ENCODE assay signal across 19 cellular contexts in the genomic region with DNA sequence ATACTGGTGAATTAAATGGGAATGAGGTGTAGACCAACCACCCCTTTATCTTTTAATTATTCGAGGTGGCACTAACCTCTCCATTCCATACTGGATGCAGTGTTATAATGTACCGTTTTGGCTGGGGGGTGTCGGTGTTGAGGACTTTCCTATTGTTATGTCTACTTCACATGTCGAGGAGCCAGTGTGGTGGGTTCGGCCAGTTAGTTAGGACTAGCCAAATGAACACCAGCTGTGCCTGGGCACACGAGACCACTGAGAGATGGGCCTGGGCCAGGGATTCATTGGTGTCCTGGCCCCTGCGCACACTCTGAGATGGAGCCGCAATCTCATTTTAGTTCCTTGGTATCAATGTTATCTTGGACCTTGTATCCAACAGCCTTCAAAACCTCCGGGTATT.
DNase-seq lines count a peak whose midpoint lies in the region; ATAC-seq lines count a peak whose summit lies in the region.
"Had no signal": no experiment of that assay in that cellular context is flagged by ENCODE, and none has a peak within 500 bp of the region (broad histone marks: within the 10 kb centered on the region; RNA-seq: fewer than 3 reads in every experiment).

No MANE protein-coding gene starts in this region.

- ATAC-seq in left ventricle myocardium superior: no peak
- no peak for ATAC-seq in GM21717 (IDR thresholded peaks at IDR 0.05; ENCODE audit: unreplicated experiment)
- ATAC-seq: A549 had no signal

- intact Hi-C loops in cardiac septum (cut with DNase I) (no loop called here), left ventricle myocardium superior (cut with micrococcal nuclease) (no loop called here), posterior vena cava (cut with DNase I) (loop anchor here in 1 of 2 donors (2.0 kb wide), 1 partner anchor 19 kb away; no protein-coding TSS in a partner anchor)

- DNase-seq in cardiac septum (ENCODE audit: low spot score) (peak; percentile 47), left ventricle myocardium superior (no peak), islet precursor cell (peak; percentile 16), posterior vena cava (ENCODE audit: low spot score) (peak; percentile 37), NK-92 (lab: John Stamatoyannopoulos, UW; ENCODE audit: unreplicated experiment) (no peak), COR-L47 (lab: John Stamatoyannopoulos, UW) (no peak)
- DNase-seq: 8988T; ACHN; AML-193; BE2C; Calu3; CD8-positive, alpha-beta memory T cell; DMS53; DMS79 treated with DMSO at 0.1 percent for 48 hours; GF-D8; GOT3; HCEC 1CT had no signal

Comparison
In these comparisons a context has a peak if more than half of its experiments do, and no peak if none do; other contexts are left out.
1. DNase-seq: peak in cardiac septum (single experiment), islet precursor cell (single experiment) and posterior vena cava (single experiment); none in left ventricle myocardium superior (single experiment), NK-92 (single experiment) and COR-L47 (single experiment).